9 cellular contexts compared by ENCODE assay signal in the genomic region with DNA sequence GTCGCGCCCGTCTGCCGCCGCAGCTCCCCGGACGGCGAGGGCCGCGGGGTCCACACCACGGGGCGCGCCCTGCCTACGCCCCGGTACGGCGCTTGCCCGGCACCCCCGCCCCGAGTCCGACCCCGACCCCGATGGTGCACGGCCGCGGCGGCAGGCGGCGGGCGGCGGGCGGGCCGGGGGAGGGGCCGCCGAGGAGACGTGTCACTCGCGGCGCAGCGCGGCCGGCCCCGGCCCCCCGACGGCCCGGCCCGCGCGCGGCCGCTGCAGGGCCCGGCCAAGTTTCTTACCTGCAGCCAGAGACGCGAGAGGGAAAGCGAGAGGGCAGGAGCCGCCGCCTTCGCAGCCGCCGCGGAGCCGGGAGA. TPM values are rescaled to one million over a fixed set of nuclear protein-coding genes. Genes with fewer than 3 reads are reported as not detected.
A peak's percentile ranks its signal among the peaks of the same experiment; 100 is the strongest.
DNase-seq lines count a peak whose midpoint lies in the region; TF ChIP-seq lines count a peak whose summit lies in the region.
"Had no signal": no experiment of that assay in that cellular context is flagged by ENCODE, and none has a peak within 500 bp of the region (broad histone marks: within the 10 kb centered on the region; RNA-seq: fewer than 3 reads in every experiment).

No MANE protein-coding gene starts in this region.

- H3K4me3 Mint-ChIP-seq in H9, result peak overlapping the region; percentile 79 to 81

- no peak overlapping the region for H3K4ac ChIP-seq in H9 (ENCODE audit: low read depth, low read length)

- no peak overlapping the region for H4K8ac ChIP-seq in H9 (replicated peaks; ENCODE audit: insufficient read length, low read depth, low read length)

- peaks cover under 1 to 5% of the 10 kb centered on the region in 2 experiments; a peak in 3 of 5 replicates for H3K9me3 Mint-ChIP-seq in H9

- no peak overlapping the region for H2BK15ac ChIP-seq in H9 (ENCODE audit: low read depth, low read length)

- H3K23ac ChIP-seq in H9 (ENCODE audit: insufficient read length, low read depth, low read length), result no peak overlapping the region

- H3K4me1 ChIP-seq in H9 (ENCODE audit: insufficient read depth, low read length), result peaks cover 6% of the 10 kb centered on the region; the same call in 1 of the 2 replicates
- H3K4me1 ChIP-seq in fibroblast of lung (ENCODE audit: control insufficient read depth, extremely low read depth, insufficient read depth, low read length), result peaks cover 7% of the 10 kb centered on the region

- no peak overlapping the region for H2BK20ac ChIP-seq in H9 (ENCODE audit: low read depth, low read length, poor library complexity, severe bottlenecking)

- H3K9ac ChIP-seq in H9 (ENCODE audit: extremely low read depth, insufficient read length, low read length) (peak overlapping the region; percentile 20), fibroblast of lung (ENCODE audit: insufficient read depth, low read length) (peak overlapping the region; percentile 96)

- H4K20me1 ChIP-seq in H9 (ENCODE audit: control insufficient read depth, insufficient read depth, insufficient read length), result no peaks in the 10 kb centered on the region
- H4K20me1 ChIP-seq in fibroblast of lung (ENCODE audit: control insufficient read depth, extremely low read depth, insufficient read depth, low read length), result peaks cover 2% of the 10 kb centered on the region

- H3K79me2 ChIP-seq in H9 (ENCODE audit: insufficient read depth, low read length) (peaks cover 12% of the 10 kb centered on the region), fibroblast of lung (ENCODE audit: control insufficient read depth, insufficient read depth, low read length) (peaks cover 44% of the 10 kb centered on the region)

- no peak for DNase-seq in H9
- DNase-seq in RWPE1 (ENCODE audit: low spot score), result no peak
- DNase-seq in fibroblast of lung (ENCODE audit: low read depth in 2 of 2), result no peak
- no peak for DNase-seq in mesenteric fat pad (ENCODE audit: low spot score)
- no peak for DNase-seq in anterior cingulate cortex (lab: John Stamatoyannopoulos, UW)
- DNase-seq in NCI-H2196 treated with DMSO at 0.1 percent for 48 hours (lab: John Stamatoyannopoulos, UW; ENCODE audit: unreplicated experiment), result no peak

- POLR2A ChIA-PET in RWPE1 (lab: Yijun Ruan, JAX; ENCODE audit: low non-redundant PET), result interaction anchor here (0.6 to 0.8 kb wide), 3 partner anchors 31 to 112 kb away, joined by 3 to 9 read pairs (median 3); a partner anchor contains a TSS

- H3K4me2 ChIP-seq in H9 (ENCODE audit: insufficient read depth, insufficient read length, low read length) (no peak overlapping the region), fibroblast of lung (ENCODE audit: extremely low read depth, insufficient read depth, low read length) (no peak overlapping the region)

- H3K4me3 ChIP-seq in GM08714 (ENCODE audit: low read length) (peak overlapping the region; percentile 75), fibroblast of lung (replicated peaks in 1 of 4; ENCODE audit: control extremely low read depth in 1 of 4, insufficient read depth in 1 of 4, low read depth in 3 of 4, low read length in 4 of 4) (peak overlapping the region; percentile 41 to 92 (median 70)), skin epidermis (peak overlapping the region; percentile 66 to 90 (median 83))

- CTCF ChIA-PET in RWPE1 (lab: Yijun Ruan, JAX), result interaction anchor here (0.6 to 2.6 kb wide), 5 partner anchors 11 to 303 kb away, joined by 3 to 13 read pairs (median 3); no protein-coding TSS in a partner anchor

- TF ChIP-seq CTCF in H9 (conservative IDR thresholded peaks at IDR 0.05) (no peak), RWPE1 (conservative IDR thresholded peaks at IDR 0.05; ENCODE audit: low read depth) (no peak), fibroblast of lung (conservative IDR thresholded peaks at IDR 0.05 in 1 of 2, IDR thresholded peaks at IDR 0.05 in 1 of 2; ENCODE audit: low read depth in 1 of 2, low read length in 2 of 2) (no peak)

- peaks cover 28 to 38% of the 10 kb centered on the region in 2 experiments for H3K4me1 Mint-ChIP-seq in H9

- H3K18ac ChIP-seq in H9 (ENCODE audit: insufficient read length, low read depth, low read length), result no peak overlapping the region

- no peak overlapping the region for H2AK5ac ChIP-seq in H9 (ENCODE audit: insufficient read length, low read length)

- H3K36me3 ChIP-seq in fibroblast of lung (ENCODE audit: control insufficient read depth, insufficient read depth, low read length), result peaks cover 5% of the 10 kb centered on the region

- H3K27ac ChIP-seq in H9 (ENCODE audit: insufficient read length, low read depth, low read length), result no peak overlapping the region
- H3K27ac ChIP-seq in RWPE1, result peak overlapping the region; percentile 97
- peak overlapping the region; percentile 93 for H3K27ac ChIP-seq in fibroblast of lung (ENCODE audit: insufficient read depth, low read length)
- peak overlapping the region; percentile 66 to 92 (median 89) for H3K27ac ChIP-seq in skin epidermis

- H3K23me2 ChIP-seq in H9 (ENCODE audit: insufficient read length, low read depth, low read length, poor library complexity, severe bottlenecking), result peaks cover 9% of the 10 kb centered on the region

- no peak overlapping the region for H3K27ac Mint-ChIP-seq in H9

- no peak overlapping the region for H3K56ac ChIP-seq in H9 (ENCODE audit: insufficient read length, low read depth, low read length)

- no peak overlapping the region for H3T11ph ChIP-seq in H9 (ENCODE audit: low read length)

- peaks cover 25% of the 10 kb centered on the region for H3K27me3 Mint-ChIP-seq in H9 (ENCODE audit: low read depth)

- no peak overlapping the region for H2BK5ac ChIP-seq in H9 (ENCODE audit: insufficient read length, low read length)

- H3K36me3 Mint-ChIP-seq in H9 (ENCODE audit: insufficient read depth in 1 of 3, low read depth in 3 of 3), result peaks cover 12 to 29% (median 25%) of the 10 kb centered on the region in 3 experiments

- no peak overlapping the region for H2BK120ac ChIP-seq in H9 (ENCODE audit: low read depth, low read length, poor library complexity, severe bottlenecking)

- H4K91ac ChIP-seq in H9 (ENCODE audit: insufficient read length, low read depth, low read length), result no peak overlapping the region

- H3K27me3 ChIP-seq in H9 (ENCODE audit: insufficient read depth, low read length) (no peaks in the 10 kb centered on the region), fibroblast of lung (ENCODE audit: control insufficient read depth, insufficient read depth, low read length) (peaks cover 19% of the 10 kb centered on the region)

- peaks cover 3% of the 10 kb centered on the region for H3K79me1 ChIP-seq in H9 (ENCODE audit: insufficient read depth, low read depth, low read length, poor library complexity, severe bottlenecking)

- H3K9me3 ChIP-seq in H9 (ENCODE audit: control insufficient read depth, low read depth, low read length), result no peaks in the 10 kb centered on the region
- H3K9me3 ChIP-seq in fibroblast of lung (ENCODE audit: control insufficient read depth, insufficient read depth, low read depth, low read length), result no peaks in the 10 kb centered on the region

- no peak overlapping the region for H2BK12ac ChIP-seq in H9 (ENCODE audit: insufficient read length, low read depth, low read length)

- no CpG with 5 or more reads among the region's 62 CpGs for whole genome bisulfite sequencing in H9 (ENCODE audit: extremely low coverage, insufficient read length, low lambda C conversion rate)

- H3K14ac ChIP-seq in H9 (ENCODE audit: insufficient read depth, low read length), result peak overlapping the region; percentile 10

- no peak overlapping the region for H2AFZ ChIP-seq in H9 (ENCODE audit: low read length)
- H2AFZ ChIP-seq in fibroblast of lung (ENCODE audit: low read length), result no peak overlapping the region

- no peak overlapping the region for H4K5ac ChIP-seq in H9 (ENCODE audit: insufficient read length, low read depth, low read length)

RNA-seq across cellular contexts. Expression of a gene that starts 0.3 kb away (rescaled TPM):
- total RNA-seq in H9 (2021) (89.8 and 97.8 TPM in 2 replicates), fibroblast of lung (143 and 233 TPM in 2 replicates), mesenteric fat pad (170 TPM)
- 169 and 191 TPM in 2 replicates for polyA plus RNA-seq in fibroblast of lung
- 307 and 325 TPM in 2 replicates for polyA plus RNA-seq in fibroblast of lung (2012)
- polyA minus RNA-seq in fibroblast of lung (ENCODE audit: low replicate concordance), result 161 and 174 TPM in 2 replicates

RNA-seq across cellular contexts. Expression of a gene that starts 18.0 kb away (rescaled TPM):
- total RNA-seq in H9 (2021) (not detected in 2 replicates), fibroblast of lung (not detected in 2 replicates), mesenteric fat pad (not detected)
- polyA plus RNA-seq in fibroblast of lung, result not detected in 2 replicates
- not detected in 2 replicates for polyA plus RNA-seq in fibroblast of lung (2012)
- polyA minus RNA-seq in fibroblast of lung (ENCODE audit: low replicate concordance), result not detected in 2 replicates
- total RNA-seq: subcutaneous adipose tissue had no signal
